In the genomic region with DNA sequence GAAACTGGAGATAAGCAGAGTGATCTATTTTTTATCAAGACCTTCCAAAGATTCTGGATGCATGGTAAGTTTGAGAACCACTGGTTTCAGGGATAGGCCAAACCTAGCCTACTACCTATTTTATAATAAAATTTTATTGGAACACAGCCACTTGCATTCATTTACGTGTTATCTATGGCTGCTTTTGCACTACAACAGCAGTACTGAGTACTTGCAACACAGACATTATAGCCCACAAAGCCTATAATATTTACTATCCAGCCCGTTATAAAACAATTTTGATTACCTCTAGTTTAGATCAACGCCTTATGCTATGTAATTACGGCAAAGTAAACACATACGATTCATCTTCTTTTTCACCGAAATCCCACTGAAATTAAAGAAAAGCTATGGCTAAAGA, we compare ENCODE assay signal across 24 cellular contexts. TPM values are rescaled to one million over a fixed set of nuclear protein-coding genes. Genes with fewer than 3 reads are reported as not detected.
"Had no signal": no experiment of that assay in that cellular context is flagged by ENCODE, and none has a peak within 500 bp of the region (broad histone marks: within the 10 kb centered on the region; RNA-seq: fewer than 3 reads in every experiment).

No MANE protein-coding gene starts in this region.

- H3K27me3 Mint-ChIP-seq: dendritic cell treated with granulocyte-macrophage colony-stimulating factor and Interleukin-4, amounts not matched to agents 40 ng/mL and 50 ng/mL, for 4 days had no signal

- H3K36me3 Mint-ChIP-seq: activated naive CD4-positive, alpha-beta T cell treated with anti-CD3 and anti-CD28 coated beads, Interleukin-2, amount 50 U/mL, for 24 hours had no signal

- ATAC-seq: body of pancreas; heart left ventricle; lower lobe of right lung; naive thymus-derived CD4-positive, alpha-beta T cell; WTC11 had no signal

- H3K27me3 ChIP-seq: body of pancreas, cardiac muscle cell, tibial artery, uterus had no signal

- H3K9me3 ChIP-seq: body of pancreas, lower lobe of right lung, prostate gland, tibial artery, uterus had no signal

- H3K27ac Mint-ChIP-seq: activated naive CD4-positive, alpha-beta T cell treated with anti-CD3 and anti-CD28 coated beads, Interleukin-2, amount 50 U/mL, for 24 hours; dendritic cell treated with granulocyte-macrophage colony-stimulating factor and Interleukin-4, amounts not matched to agents 40 ng/mL and 50 ng/mL, for 4 days; WTC11 had no signal

- H3K4me1 Mint-ChIP-seq: activated naive CD4-positive, alpha-beta T cell treated with anti-CD3 and anti-CD28 coated beads, Interleukin-2, amount 50 U/mL, for 24 hours; WTC11 had no signal

- FAIRE-seq: endometrium, keratinocyte had no signal

- H3K4me3 ChIP-seq: body of pancreas, cardiac muscle cell, heart left ventricle, lower lobe of right lung, prostate gland, spleen, tibial artery, uterus had no signal

- H3K4me3 Mint-ChIP-seq: activated naive CD4-positive, alpha-beta T cell treated with anti-CD3 and anti-CD28 coated beads, Interleukin-2, amount 50 U/mL, for 24 hours; dendritic cell treated with granulocyte-macrophage colony-stimulating factor and Interleukin-4, amounts not matched to agents 40 ng/mL and 50 ng/mL, for 4 days; naive thymus-derived CD4-positive, alpha-beta T cell; WTC11 had no signal

- H3K4me1 ChIP-seq: heart left ventricle, lower lobe of right lung, prostate gland, spleen, tibial artery, uterus had no signal

- H3K36me3 ChIP-seq: cardiac muscle cell, heart left ventricle, lower lobe of right lung, prostate gland, spleen, tibial artery, uterus had no signal

- H3K27ac ChIP-seq: body of pancreas, cardiac muscle cell, heart left ventricle, lower lobe of right lung, spleen, tibial artery, uterus had no signal

- DNase-seq: activated CD4-positive, alpha-beta T cell treated with anti-CD3 and anti-CD28 coated beads, Interleukin-2, amount 50 U/mL, for 48 hours; activated CD8-positive, alpha-beta memory T cell treated with anti-CD3 and anti-CD28 coated beads, Interleukin-2, amount 50 U/mL, for 48 hours; activated gamma-delta T cell treated with Interleukin-2 at 50 U/mL for 16 hours; activated T-cell treated with anti-CD3 and anti-CD28 coated beads, Interleukin-2, amount 50 U/mL, for 48 hours; anterior cingulate cortex; body of pancreas; effector CD4-positive, alpha-beta T cell; heart left ventricle; lower lobe of right lung; naive thymus-derived CD4-positive, alpha-beta T cell; spleen; stimulated activated CD4-positive, alpha-beta T cell treated with anti-CD3 and anti-CD28 coated beads, Interleukin-4, amount 100 ng/mL, for 1 hour; T1000; tibial artery; uterus had no signal

RNA-seq across cellular contexts. Expression of a gene that starts 18.4 kb away (rescaled TPM):
- total RNA-seq: cardiac muscle cell, osteocyte had no signal
- polyA plus RNA-seq: cardiac muscle cell; naive thymus-derived CD4-positive, alpha-beta T cell had no signal

RNA-seq across cellular contexts. Expression of a gene that starts 38.9 kb away (rescaled TPM):
- total RNA-seq: activated CD8-positive, alpha-beta memory T cell treated with anti-CD3 and anti-CD28 coated beads for 36 hours; osteocyte had no signal
- polyA plus RNA-seq: naive thymus-derived CD4-positive, alpha-beta T cell had no signal
